Comparison of ENCODE assay signal across 8 cellular contexts in the genomic region with DNA sequence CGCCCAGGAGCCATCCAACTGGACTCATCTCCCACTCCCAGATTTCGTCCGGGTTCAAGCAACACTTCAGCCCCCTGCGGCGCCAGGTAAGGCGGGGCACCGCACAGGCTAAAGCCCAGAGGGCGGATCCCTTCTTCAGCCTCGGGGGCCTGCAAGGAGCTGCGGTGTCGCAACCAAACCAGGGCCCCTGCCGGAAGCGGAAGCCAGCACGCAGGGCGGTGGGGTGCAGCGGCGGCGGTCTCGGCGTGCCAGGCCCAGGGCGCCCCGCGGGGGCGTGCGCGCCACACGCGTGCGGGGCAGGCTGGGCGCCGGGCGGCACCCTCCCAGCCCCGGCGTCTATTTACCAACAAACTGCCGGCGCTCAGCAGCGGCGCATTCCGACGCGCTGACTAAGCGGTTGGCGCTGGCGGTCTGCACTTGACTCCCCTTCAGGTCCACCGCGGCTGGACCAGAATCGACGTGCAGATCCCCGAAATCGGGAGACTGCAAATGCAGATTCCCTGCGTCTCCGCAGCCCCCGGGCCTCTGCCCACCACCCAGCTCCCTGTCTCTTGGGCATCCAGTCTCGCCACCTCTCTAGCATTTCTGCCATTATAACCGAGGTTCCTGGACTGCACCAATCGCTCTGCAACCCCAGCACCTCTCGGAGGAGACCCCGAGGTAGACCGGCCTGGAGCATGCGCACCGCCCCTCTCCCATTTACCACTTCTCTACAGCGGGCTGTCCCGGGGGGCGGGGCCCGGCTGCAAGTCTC. TPM values are rescaled to one million over a fixed set of nuclear protein-coding genes. Genes with fewer than 3 reads are reported as not detected.
DNase-seq lines count a peak whose midpoint lies in the region; ATAC-seq, FAIRE-seq and TF ChIP-seq lines count a peak whose summit lies in the region.

No MANE protein-coding gene starts in this region.

- TF ChIP-seq CTCF in foreskin keratinocyte (conservative IDR thresholded peaks at IDR 0.05) (peak; percentile 21), progenitor cell of endocrine pancreas (IDR thresholded peaks at IDR 0.05; ENCODE audit: unreplicated experiment) (no peak), vagina (IDR thresholded peaks at IDR 0.05) (no peak)

- DNase-seq in GM03348 (ENCODE audit: low spot score) (peak; percentile 87), HPDE6-E6E7 (ENCODE audit: extremely low spot score) (peak; percentile 75), RCC 7860 (ENCODE audit: low spot score) (peak; percentile 54), foreskin keratinocyte (peak in 1 of 2 donors; percentile 51), progenitor cell of endocrine pancreas (ENCODE audit: low spot score, unreplicated experiment) (peak; percentile 56), vagina (ENCODE audit: extremely low spot score in 2 of 2) (no peak)

- no peak overlapping the region for H3K27ac ChIP-seq in foreskin keratinocyte
- H3K27ac ChIP-seq in vagina, result no peak overlapping the region

- H3K4me3 Mint-ChIP-seq in activated T-helper 17 cell treated with anti-CD3 and anti-CD28 coated beads, Interleukin-2, amount 50 U/mL, for 72 hours, result peak overlapping the region; percentile 81
- peak overlapping the region; percentile 81 for H3K4me3 Mint-ChIP-seq in progenitor cell of endocrine pancreas (ENCODE audit: low read depth)

- H3K27me3 Mint-ChIP-seq in activated T-helper 17 cell treated with anti-CD3 and anti-CD28 coated beads, Interleukin-2, amount 50 U/mL, for 72 hours, result peaks cover 64% of the 10 kb centered on the region
- H3K27me3 Mint-ChIP-seq in progenitor cell of endocrine pancreas, result peaks cover 94% of the 10 kb centered on the region

- H3K27ac Mint-ChIP-seq in activated T-helper 17 cell treated with anti-CD3 and anti-CD28 coated beads, Interleukin-2, amount 50 U/mL, for 72 hours, result peak overlapping the region; percentile 57
- peak overlapping the region; percentile 93 for H3K27ac Mint-ChIP-seq in progenitor cell of endocrine pancreas

- intact Hi-C loops in vagina (cut with DNase I), result no loop called here

- H3K9me3 Mint-ChIP-seq in activated T-helper 17 cell treated with anti-CD3 and anti-CD28 coated beads, Interleukin-2, amount 50 U/mL, for 72 hours, result no peaks in the 10 kb centered on the region
- no peaks in the 10 kb centered on the region for H3K9me3 Mint-ChIP-seq in progenitor cell of endocrine pancreas (ENCODE audit: low read depth)

- no peak for TF ChIP-seq POLR2A in vagina (IDR thresholded peaks at IDR 0.05)

- peaks cover 97% of the 10 kb centered on the region for H3K27me3 ChIP-seq in foreskin keratinocyte
- H3K27me3 ChIP-seq in vagina, result peaks cover 32% of the 10 kb centered on the region

- H3K4me1 ChIP-seq in foreskin keratinocyte, result no peaks in the 10 kb centered on the region
- peaks cover 46% of the 10 kb centered on the region for H3K4me1 ChIP-seq in vagina

- no peaks in the 10 kb centered on the region for H3K9me3 ChIP-seq in vagina

- H3K4me3 ChIP-seq in vagina, result peak overlapping the region; percentile 39 to 53

- no peak for FAIRE-seq in RCC 7860 (lab: Jason Lieb, UNC)

- ATAC-seq in activated T-helper 17 cell treated with anti-CD3 and anti-CD28 coated beads, Interleukin-2, amount 50 U/mL, for 72 hours (replicated peaks), result peak; percentile 90
- peak; percentile 73 for ATAC-seq in foreskin keratinocyte
- no peak for ATAC-seq in GM21447 (IDR thresholded peaks at IDR 0.05; ENCODE audit: unreplicated experiment)

- no peaks in the 10 kb centered on the region for H3K36me3 Mint-ChIP-seq in activated T-helper 17 cell treated with anti-CD3 and anti-CD28 coated beads, Interleukin-2, amount 50 U/mL, for 72 hours (ENCODE audit: low read depth)
- H3K36me3 Mint-ChIP-seq in progenitor cell of endocrine pancreas (ENCODE audit: insufficient read depth), result no peaks in the 10 kb centered on the region

- H3K4me1 Mint-ChIP-seq in activated T-helper 17 cell treated with anti-CD3 and anti-CD28 coated beads, Interleukin-2, amount 50 U/mL, for 72 hours, result peaks cover 26% of the 10 kb centered on the region
- peaks cover 16% of the 10 kb centered on the region for H3K4me1 Mint-ChIP-seq in progenitor cell of endocrine pancreas (ENCODE audit: low read depth)

- no peaks in the 10 kb centered on the region for H3K36me3 ChIP-seq in vagina

RNA-seq across cellular contexts. Expression of gene DLX4, which starts 0.4 kb away (rescaled TPM):
- under 1 TPM; 0.39 to 0.61 TPM for total RNA-seq in activated T-helper 17 cell treated with anti-CD3 and anti-CD28 coated beads, Interleukin-2, amount 50 U/mL, for 72 hours
- total RNA-seq in foreskin keratinocyte, result 0.14 TPM in 1 of 2 replicates, not detected in the other
- polyA plus RNA-seq in foreskin keratinocyte, result 0.19 and 0.23 TPM in 2 replicates
- total RNA-seq in progenitor cell of endocrine pancreas, result 1.9 and 2.4 TPM in 2 replicates
- total RNA-seq in vagina, result 1.2 TPM

RNA-seq across cellular contexts. Expression of gene DLX3, which starts 26.5 kb away (rescaled TPM):
- total RNA-seq in activated T-helper 17 cell treated with anti-CD3 and anti-CD28 coated beads, Interleukin-2, amount 50 U/mL, for 72 hours, result not detected
- total RNA-seq in foreskin keratinocyte (1.2 and 1.3 TPM in 2 replicates), progenitor cell of endocrine pancreas (1.5 and 1.8 TPM in 2 replicates), vagina (1.7 TPM)
- polyA plus RNA-seq in foreskin keratinocyte, result 1.7 and 1.9 TPM in 2 replicates

Comparison
In these comparisons a context has a peak if more than half of its experiments do, and no peak if none do; other contexts are left out.
1. DNase-seq: peak in GM03348 (single experiment), HPDE6-E6E7 (single experiment), RCC 7860 (single experiment) and progenitor cell of endocrine pancreas (single experiment); none in vagina (0 of 2).